2 cellular contexts compared by ENCODE assay signal in the genomic region with DNA sequence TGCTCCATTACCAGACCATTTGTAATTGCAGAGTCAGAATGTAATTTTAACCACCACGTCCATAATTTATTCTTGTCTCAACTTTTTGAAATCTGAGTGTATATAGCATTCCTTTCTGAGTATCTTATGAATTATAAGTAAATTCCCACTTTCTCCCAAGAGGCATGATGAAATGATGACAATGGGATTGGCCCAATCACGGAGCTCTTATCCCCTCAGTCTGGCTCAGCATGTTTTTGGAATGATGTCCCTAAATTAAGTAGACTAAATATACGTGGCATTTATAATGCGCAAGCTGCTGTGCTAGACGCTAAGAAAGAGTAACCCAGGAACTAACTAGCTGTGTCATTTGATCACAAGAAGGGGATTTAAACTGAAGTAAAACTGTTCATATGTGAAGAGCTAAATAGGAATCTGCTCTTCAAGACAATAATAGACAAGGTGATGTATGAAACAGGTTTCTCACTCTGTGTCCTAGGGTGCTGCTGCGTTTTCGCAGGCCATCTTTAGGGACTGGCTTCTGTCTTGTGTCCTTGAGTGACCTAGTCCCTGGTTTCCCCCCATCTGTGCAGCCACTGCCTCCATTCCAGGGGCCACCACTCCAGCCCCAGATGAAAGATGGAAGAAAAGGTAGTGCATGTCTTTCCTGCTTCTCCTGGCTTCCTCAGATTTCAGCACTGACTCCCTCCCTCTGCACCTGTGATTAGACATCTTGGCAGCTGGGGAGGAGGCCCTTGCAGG. TPM values are rescaled to one million over a fixed set of nuclear protein-coding genes. Genes with fewer than 3 reads are reported as not detected.
"Had no signal": no experiment of that assay in that cellular context is flagged by ENCODE, and none has a peak within 500 bp of the region (broad histone marks: within the 10 kb centered on the region; RNA-seq: fewer than 3 reads in every experiment).

No MANE protein-coding gene starts in this region.

RNA-seq across cellular contexts. Expression of a gene that starts 4.0 kb away (rescaled TPM):
- total RNA-seq: HT1080, LHCN-M2 had no signal
